ENCODE assay signal across 22 cellular contexts in the genomic region with DNA sequence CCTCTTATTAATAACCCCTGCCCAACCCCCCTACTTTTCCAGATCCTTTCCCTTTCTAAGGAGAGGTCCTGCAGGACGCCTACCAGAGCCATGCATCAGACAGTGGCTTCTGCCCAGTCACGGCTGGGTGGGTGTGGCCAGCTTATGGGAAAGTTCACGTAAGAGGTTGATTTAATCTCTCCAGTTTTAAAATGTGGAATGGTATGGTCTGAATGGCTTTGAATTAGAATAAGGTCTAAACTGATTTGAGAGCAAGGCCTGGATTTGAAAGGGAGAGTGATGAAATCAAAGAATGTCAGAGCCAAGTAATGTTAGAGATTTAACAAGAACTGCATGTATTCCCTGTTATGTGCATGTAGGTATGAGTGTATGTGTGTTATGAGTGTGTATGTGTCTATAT.
DNase-seq lines count a peak whose midpoint lies in the region; ATAC-seq, FAIRE-seq and TF ChIP-seq lines count a peak whose summit lies in the region.
"Had no signal": no experiment of that assay in that cellular context is flagged by ENCODE, and none has a peak within 500 bp of the region (broad histone marks: within the 10 kb centered on the region; RNA-seq: fewer than 3 reads in every experiment).

No MANE protein-coding gene starts in this region.

- peaks cover 12% of the 10 kb centered on the region for H3K4me1 ChIP-seq in astrocyte (ENCODE audit: insufficient read depth, low read length)
- no peaks in the 10 kb centered on the region for H3K4me1 ChIP-seq in small intestine (ENCODE audit: control insufficient read depth in 2 of 2, insufficient read depth in 1 of 2, low read depth in 1 of 2, low read length in 1 of 2)
- H3K4me1 ChIP-seq in esophagus muscularis mucosa = no peaks in the 10 kb centered on the region

- no peak overlapping the region for H3K4me3 Mint-ChIP-seq in astrocyte (ENCODE audit: unreplicated experiment)
- H3K4me3 Mint-ChIP-seq: activated CD4-positive, alpha-beta memory T cell treated with anti-CD3 and anti-CD28 coated beads, Interleukin-2, amount 10 ng/mL, durations not matched to agents 7 days and 5 days; CD4-positive, alpha-beta memory T cell had no signal

- H3K9me3 Mint-ChIP-seq in astrocyte (ENCODE audit: unreplicated experiment) = no peaks in the 10 kb centered on the region

- H3K27me3 ChIP-seq in astrocyte (ENCODE audit: insufficient read depth, low read length) = no peaks in the 10 kb centered on the region
- no peaks in the 10 kb centered on the region for H3K27me3 ChIP-seq in small intestine (ENCODE audit: control insufficient read depth in 2 of 2, insufficient read depth in 2 of 2, low read length in 2 of 2)
- no peaks in the 10 kb centered on the region for H3K27me3 ChIP-seq in esophagus muscularis mucosa

- DNase-seq in Daoy (ENCODE audit: low read depth) (peak; percentile 46), astrocyte (ENCODE audit: low read depth) (peak; percentile 2), left lobe of liver (ENCODE audit: low spot score) (no peak), small intestine (peak; percentile 2), putamen (ENCODE audit: low spot score) (no peak), esophagus muscularis mucosa (ENCODE audit: extremely low spot score) (no peak), kidney tubule cell (ENCODE audit: low spot score) (no peak)
- DNase-seq: activated CD4-positive, alpha-beta memory T cell treated with anti-CD3 and anti-CD28 coated beads, Interleukin-2, amount 10 ng/mL, durations not matched to agents 7 days and 5 days; activated CD4-positive, CD25-positive, alpha-beta regulatory T cell; activated gamma-delta T cell treated with Interleukin-2 at 50 U/mL for 16 hours; caudate nucleus; CD4-positive, alpha-beta memory T cell; dorsolateral prefrontal cortex; foreskin melanocyte; islet precursor cell; KBM-7; NCI-H187; nucleus accumbens; substantia nigra; T1000 had no signal

- H4K20me1 ChIP-seq in astrocyte (ENCODE audit: insufficient read depth, low read length) = no peaks in the 10 kb centered on the region

- peaks cover 27% of the 10 kb centered on the region for H3K4me1 Mint-ChIP-seq in astrocyte (ENCODE audit: low read depth, unreplicated experiment)
- H3K4me1 Mint-ChIP-seq: activated CD4-positive, alpha-beta memory T cell treated with anti-CD3 and anti-CD28 coated beads, Interleukin-2, amount 10 ng/mL, durations not matched to agents 7 days and 5 days; CD4-positive, alpha-beta memory T cell had no signal

- no peak overlapping the region for H3K4me3 ChIP-seq in astrocyte (ENCODE audit: insufficient read depth, low read depth, low read length)
- H3K4me3 ChIP-seq in small intestine (ENCODE audit: low read depth in 1 of 2, low read length in 2 of 2) = no peak overlapping the region
- no peak overlapping the region for H3K4me3 ChIP-seq in esophagus muscularis mucosa
- H3K4me3 ChIP-seq: dorsolateral prefrontal cortex, GM12878 had no signal

- peak overlapping the region; percentile 75 for H3K27ac Mint-ChIP-seq in astrocyte (ENCODE audit: unreplicated experiment)
- H3K27ac Mint-ChIP-seq: activated CD4-positive, alpha-beta memory T cell treated with anti-CD3 and anti-CD28 coated beads, Interleukin-2, amount 10 ng/mL, durations not matched to agents 7 days and 5 days; CD4-positive, alpha-beta memory T cell had no signal

- peak; percentile 23 for ATAC-seq in left lobe of liver
- ATAC-seq: GM12878 had no signal

- peak overlapping the region; percentile 52 for H2AFZ ChIP-seq in astrocyte (ENCODE audit: low read depth, low read length)

- no peak for TF ChIP-seq CTCF in astrocyte (IDR thresholded peaks at IDR 0.05; ENCODE audit: insufficient read depth, low read depth, low read length)
- no peak for TF ChIP-seq CTCF in esophagus muscularis mucosa (IDR thresholded peaks at IDR 0.05)

- peak overlapping the region; percentile 67 for H3K9ac ChIP-seq in astrocyte (ENCODE audit: low read length)

- TF ChIP-seq POLR2A in esophagus muscularis mucosa (IDR thresholded peaks at IDR 0.05; ENCODE audit: low read depth) = no peak

- no peak for TF ChIP-seq EP300 in esophagus muscularis mucosa (IDR thresholded peaks at IDR 0.05)

- H3K9me3 ChIP-seq in astrocyte (ENCODE audit: insufficient read depth, low read depth, low read length) (peaks cover 6% of the 10 kb centered on the region), small intestine (ENCODE audit: control insufficient read depth, low read depth) (no peaks in the 10 kb centered on the region), esophagus muscularis mucosa (no peaks in the 10 kb centered on the region)

- H3K27ac ChIP-seq in astrocyte (ENCODE audit: low read depth, low read length) = peak overlapping the region; percentile 85
- H3K27ac ChIP-seq in small intestine (ENCODE audit: low read depth in 1 of 2, low read length in 1 of 2) = no peak overlapping the region
- H3K27ac ChIP-seq in esophagus muscularis mucosa (replicated peaks in 1 of 4) = no peak overlapping the region
- H3K27ac ChIP-seq: dorsolateral prefrontal cortex had no signal

- no peaks in the 10 kb centered on the region for H3K36me3 Mint-ChIP-seq in astrocyte (ENCODE audit: low read depth, unreplicated experiment)
- H3K36me3 Mint-ChIP-seq: CD4-positive, alpha-beta memory T cell had no signal

- 24 to 54% (median 32%) methylated on average over 3 of the region's 3 CpGs for WGBS in small intestine, 3 donors
- WGBS in esophagus muscularis mucosa = 55% methylated on average over 3 of the region's 3 CpGs

- H3K36me3 ChIP-seq in astrocyte (ENCODE audit: insufficient read depth, low read length) = no peaks in the 10 kb centered on the region
- H3K36me3 ChIP-seq in small intestine (ENCODE audit: control insufficient read depth in 2 of 2, insufficient read depth in 2 of 2, low read length in 2 of 2) = no peaks in the 10 kb centered on the region
- H3K36me3 ChIP-seq in esophagus muscularis mucosa = no peaks in the 10 kb centered on the region

- no peaks in the 10 kb centered on the region for H3K79me2 ChIP-seq in astrocyte (ENCODE audit: insufficient read depth, low read length)

- no peak for FAIRE-seq in astrocyte (lab: Jason Lieb, UNC)
- no peak for FAIRE-seq in small intestine (lab: Jason Lieb, UNC)
- FAIRE-seq: endothelial cell of umbilical vein, GM12878 had no signal

- intact Hi-C loops in esophagus muscularis mucosa (cut with DNase I) = no loop called here

- peak overlapping the region; percentile 62 for H3K4me2 ChIP-seq in astrocyte (ENCODE audit: low read length)

- no peaks in the 10 kb centered on the region for H3K27me3 Mint-ChIP-seq in astrocyte (ENCODE audit: low read depth, unreplicated experiment)
- H3K27me3 Mint-ChIP-seq: activated CD4-positive, alpha-beta memory T cell treated with anti-CD3 and anti-CD28 coated beads, Interleukin-2, amount 10 ng/mL, durations not matched to agents 7 days and 5 days; CD4-positive, alpha-beta memory T cell had no signal

Comparison
In these comparisons a context has a peak if more than half of its experiments do, and no peak if none do; other contexts are left out.
1. DNase-seq: peak in Daoy (single experiment), astrocyte (single experiment) and small intestine (single experiment); none in left lobe of liver (single experiment), putamen (single experiment), esophagus muscularis mucosa (single experiment) and kidney tubule cell (single experiment).